ENCODE assay signal across 15 cellular contexts in genomic region chr10:131081786-131082185, GRCh38.
"Had no signal": no experiment of that assay in that cellular context is flagged by ENCODE, and none has a peak within 500 bp of the region (broad histone marks: within the 10 kb centered on the region; RNA-seq: fewer than 3 reads in every experiment).

No MANE protein-coding gene starts in this region.

- H3K4me1 Mint-ChIP-seq: activated T-helper 17 cell treated with anti-CD3 and anti-CD28 coated beads, Interleukin-2, amount 50 U/mL, for 72 hours; neural progenitor cell; stimulated activated naive B cell treated with anti-CD40 and anti-IgM and Interleukin-4, amounts not matched to agents 10 μg/mL and 1 μg/mL and 100 μg/mL, for 72 hours had no signal

- H3K27ac Mint-ChIP-seq: activated T-helper 17 cell treated with anti-CD3 and anti-CD28 coated beads, Interleukin-2, amount 50 U/mL, for 72 hours had no signal

- H3K9me3 Mint-ChIP-seq: activated T-helper 17 cell treated with anti-CD3 and anti-CD28 coated beads, Interleukin-2, amount 50 U/mL, for 72 hours; neural progenitor cell; stimulated activated naive B cell treated with anti-CD40 and anti-IgM and Interleukin-4, amounts not matched to agents 10 μg/mL and 1 μg/mL and 100 μg/mL, for 72 hours had no signal

- H3K4me2 ChIP-seq: neural progenitor cell had no signal

- H3K36me3 Mint-ChIP-seq: neural progenitor cell; stimulated activated naive B cell treated with anti-CD40 and anti-IgM and Interleukin-4, amounts not matched to agents 10 μg/mL and 1 μg/mL and 100 μg/mL, for 72 hours had no signal

- H2AFZ ChIP-seq: neural progenitor cell had no signal

- H3K4me3 Mint-ChIP-seq: activated T-helper 17 cell treated with anti-CD3 and anti-CD28 coated beads, Interleukin-2, amount 50 U/mL, for 72 hours; neural progenitor cell; stimulated activated naive B cell treated with anti-CD40 and anti-IgM and Interleukin-4, amounts not matched to agents 10 μg/mL and 1 μg/mL and 100 μg/mL, for 72 hours had no signal

- ATAC-seq: activated T-helper 17 cell treated with anti-CD3 and anti-CD28 coated beads, Interleukin-2, amount 50 U/mL, for 72 hours; gastroesophageal sphincter; heart right ventricle; pancreas; stimulated activated naive B cell treated with anti-CD40 and anti-IgM and Interleukin-4, amounts not matched to agents 10 μg/mL and 1 μg/mL and 100 μg/mL, for 72 hours had no signal

- H3K27ac ChIP-seq: cardiac muscle cell, gastroesophageal sphincter, heart right ventricle, lower lobe of right lung, neural progenitor cell, pancreas, SJSA1, transverse colon had no signal

- H3K36me3 ChIP-seq: cardiac muscle cell, gastroesophageal sphincter, heart right ventricle, lower lobe of right lung, neural progenitor cell, pancreas, SJSA1, transverse colon had no signal

- H3K4me3 ChIP-seq: cardiac muscle cell, gastroesophageal sphincter, heart right ventricle, lower lobe of right lung, neural progenitor cell, pancreas, SJSA1, transverse colon had no signal

- H3K4me1 ChIP-seq: gastroesophageal sphincter, heart right ventricle, lower lobe of right lung, neural progenitor cell, pancreas, SJSA1, transverse colon had no signal

- DNase-seq: activated CD4-positive, CD25-positive, alpha-beta regulatory T cell treated with anti-CD3 and anti-CD28 coated beads, Interleukin-2, amount 50 U/mL, for 72 hours; activated CD8-positive, alpha-beta memory T cell treated with anti-CD3 and anti-CD28 coated beads for 24 hours; heart right ventricle; lower lobe of right lung; midbrain; stimulated activated CD4-positive, alpha-beta T cell treated with anti-CD3 and anti-CD28 coated beads, Interleukin-4, amount 100 ng/mL, for 1 hour; stimulated activated naive B cell treated with anti-CD40 and anti-IgM and Interleukin-4, amounts not matched to agents 10 μg/mL and 1 μg/mL and 100 μg/mL, for 72 hours; T1000; transverse colon had no signal

- H3K9me3 ChIP-seq: heart right ventricle, lower lobe of right lung, pancreas, transverse colon had no signal

- H3K27me3 ChIP-seq: cardiac muscle cell, neural progenitor cell, pancreas, SJSA1, transverse colon had no signal
